Comparison of ENCODE assay signal across 12 cellular contexts in genomic region chr7:56009695-56010094, GRCh38. TPM values are rescaled to one million over a fixed set of nuclear protein-coding genes. Genes with fewer than 3 reads are reported as not detected.
A peak's percentile ranks its signal among the peaks of the same experiment; 100 is the strongest.
DNase-seq lines count a peak whose midpoint lies in the region; ATAC-seq lines count a peak whose summit lies in the region.
"Had no signal": no experiment of that assay in that cellular context is flagged by ENCODE, and none has a peak within 500 bp of the region (broad histone marks: within the 10 kb centered on the region; RNA-seq: fewer than 3 reads in every experiment).

No MANE protein-coding gene starts in this region.

- intact Hi-C loops in right cardiac atrium (cut with DNase I) = loop anchor here in 3 of 4 donors (5.0 to 10.0 kb wide), 3 partner anchors 63 to 68 kb away; no protein-coding TSS in a partner anchor

- no peaks in the 10 kb centered on the region for H3K4me1 ChIP-seq in right cardiac atrium (ENCODE audit: control insufficient read depth, insufficient read depth, low read length)
- H3K4me1 ChIP-seq in stomach smooth muscle (ENCODE audit: control insufficient read depth, insufficient read depth, low read length) = peaks cover 7% of the 10 kb centered on the region

- DNase-seq in NCI-H146 treated with DMSO at 0.1 percent for 48 hours (lab: John Stamatoyannopoulos, UW; ENCODE audit: unreplicated experiment) = peak; percentile 90
- peak; percentile 89 for DNase-seq in SHP77 treated with DMSO at 0.1 percent for 48 hours (lab: John Stamatoyannopoulos, UW)
- DNase-seq in right cardiac atrium = no peak
- no peak for DNase-seq in HUDEP-2 (lab: John Stamatoyannopoulos, UW; ENCODE audit: unreplicated experiment in 76 of 76)
- DNase-seq in activated naive CD4-positive, alpha-beta T cell (lab: John Stamatoyannopoulos, UW) = no peak
- no peak for DNase-seq in GM19240 (ENCODE audit: insufficient read length, low spot score)
- DNase-seq: effector CD4-positive, alpha-beta T cell; T-helper 9 cell had no signal

- H3K27ac ChIP-seq in right cardiac atrium (ENCODE audit: low read length) = no peak overlapping the region
- peak overlapping the region; percentile 18 for H3K27ac ChIP-seq in stomach smooth muscle (ENCODE audit: low read length)
- H3K27ac ChIP-seq: spleen, thoracic aorta had no signal

- H3K27me3 ChIP-seq in right cardiac atrium (ENCODE audit: control insufficient read depth, insufficient read depth) = no peaks in the 10 kb centered on the region
- no peaks in the 10 kb centered on the region for H3K27me3 ChIP-seq in stomach smooth muscle (ENCODE audit: control insufficient read depth in 1 of 2, insufficient read depth in 2 of 2, low read length in 2 of 2)
- H3K27me3 ChIP-seq: spleen had no signal

- H3K9ac ChIP-seq in stomach smooth muscle (ENCODE audit: low read length in 2 of 2) = no peak overlapping the region

- no peaks in the 10 kb centered on the region for H3K9me3 ChIP-seq in right cardiac atrium (ENCODE audit: control insufficient read depth, low read length)
- H3K9me3 ChIP-seq in stomach smooth muscle (ENCODE audit: control insufficient read depth in 2 of 2, low read length in 2 of 2) = no peaks in the 10 kb centered on the region
- H3K9me3 ChIP-seq: spleen, thoracic aorta had no signal

- peak; percentile 44 to 56 for ATAC-seq in right cardiac atrium
- ATAC-seq in HG02973 (IDR thresholded peaks at IDR 0.05; ENCODE audit: unreplicated experiment) = no peak

- no peaks in the 10 kb centered on the region for H3K36me3 ChIP-seq in stomach smooth muscle (ENCODE audit: control insufficient read depth in 2 of 2, insufficient read depth in 2 of 2, low read length in 2 of 2)
- H3K36me3 ChIP-seq: thoracic aorta had no signal

- H3K4me3 ChIP-seq in right cardiac atrium (ENCODE audit: low read length) (no peak overlapping the region), stomach smooth muscle (ENCODE audit: low read length in 2 of 2) (no peak overlapping the region)
- H3K4me3 ChIP-seq: spleen, thoracic aorta had no signal

- 68% methylated on average over 7 of the region's 7 CpGs for WGBS in right cardiac atrium

RNA-seq across cellular contexts. Expression of gene PSPH, which starts 41.5 kb away (rescaled TPM):
- 10 to 100 TPM; 10.8 to 19.1 (median 13.4) TPM for total RNA-seq in right cardiac atrium
- polyA plus RNA-seq in right cardiac atrium = 6.5 TPM

RNA-seq across cellular contexts. Expression of gene CCT6A, which starts 41.9 kb away (rescaled TPM):
- total RNA-seq in right cardiac atrium = 10 to 100 TPM; 58.5 to 72.6 (median 69.5) TPM
- polyA plus RNA-seq in right cardiac atrium = 79.0 TPM

RNA-seq across cellular contexts. Expression of gene NIPSNAP2, which starts 45.3 kb away (rescaled TPM):
- 100 to 1,000 TPM; 209 to 280 (median 253) TPM for total RNA-seq in right cardiac atrium
- 209 TPM for polyA plus RNA-seq in right cardiac atrium

RNA-seq across cellular contexts. Expression of gene SUMF2, which starts 54.4 kb away (rescaled TPM):
- total RNA-seq in right cardiac atrium = 10 to 100 TPM; 42.7 to 50.0 (median 44.4) TPM
- 39.8 TPM for polyA plus RNA-seq in right cardiac atrium

RNA-seq across cellular contexts. Expression of gene MRPS17, which starts 58.0 kb away (rescaled TPM):
- 10 to 100 TPM; 16.6 to 22.2 (median 19.3) TPM for total RNA-seq in right cardiac atrium
- 19.1 TPM for polyA plus RNA-seq in right cardiac atrium

Comparison
In these comparisons a context has a peak if more than half of its experiments do, and no peak if none do; other contexts are left out.
1. DNase-seq: peak in NCI-H146 treated with DMSO at 0.1 percent for 48 hours (single experiment) and SHP77 treated with DMSO at 0.1 percent for 48 hours (single experiment); none in right cardiac atrium (0 of 3), HUDEP-2 (0 of 76), activated naive CD4-positive, alpha-beta T cell (0 of 4) and GM19240 (single experiment).